Comparison of ENCODE assay signal across 13 cellular contexts in genomic region chr18:37481058-37481457, GRCh38.
DNase-seq lines count a peak whose midpoint lies in the region; ATAC-seq and TF ChIP-seq lines count a peak whose summit lies in the region.
"Had no signal": no experiment of that assay in that cellular context is flagged by ENCODE, and none has a peak within 500 bp of the region (broad histone marks: within the 10 kb centered on the region; RNA-seq: fewer than 3 reads in every experiment).

No MANE protein-coding gene starts in this region.

- no peak overlapping the region for H3K27ac ChIP-seq in WERI-Rb-1
- H3K27ac ChIP-seq in CD8-positive, alpha-beta memory T cell (ENCODE audit: low read depth, low read length) = no peak overlapping the region

- DNase-seq in Right ventricle myocardium inferior (ENCODE audit: missing footprints) (peak; percentile 54), left cardiac atrium (no peak), WERI-Rb-1 (no peak), kidney glomerular epithelial cell (lab: John Stamatoyannopoulos, UW) (peak; percentile 74), SIG-M5 (lab: John Stamatoyannopoulos, UW) (no peak), sciatic nerve (ENCODE audit: low spot score) (no peak), GOT3 (lab: John Stamatoyannopoulos, UW) (no peak)
- no peak for DNase-seq in CD8-positive, alpha-beta memory T cell
- DNase-seq: Calu3, KBM-7, NCI-H1694, RPMI8226 had no signal

- H3K27ac Mint-ChIP-seq in CD8-positive, alpha-beta memory T cell = no peak overlapping the region
- H3K27ac Mint-ChIP-seq: CD14-positive monocyte had no signal

- no peaks in the 10 kb centered on the region for H3K4me1 ChIP-seq in CD8-positive, alpha-beta memory T cell (ENCODE audit: insufficient read depth, low read length)

- H3K4me3 ChIP-seq in WERI-Rb-1 (ENCODE audit: low read depth, low read length) = no peak overlapping the region
- H3K4me3 ChIP-seq in CD8-positive, alpha-beta memory T cell (ENCODE audit: low read length) = no peak overlapping the region

- ATAC-seq in Right ventricle myocardium inferior = no peak
- no peak for ATAC-seq in left cardiac atrium
- no peak for ATAC-seq in sciatic nerve

- intact Hi-C loops in Right ventricle myocardium inferior (cut with DNase I) (no loop called here), left cardiac atrium (cut with DNase I) (loop anchor here in 1 of 2 donors (10.0 kb wide), 1 partner anchor 96 kb away; no protein-coding TSS in a partner anchor), sciatic nerve (cut with DNase I) (no loop called here)

- POLR2A ChIA-PET in CD8-positive, alpha-beta memory T cell (lab: Charles Lee) = no interaction called here

- H3K36me3 ChIP-seq in WERI-Rb-1 = no peaks in the 10 kb centered on the region
- H3K36me3 ChIP-seq in CD8-positive, alpha-beta memory T cell (ENCODE audit: insufficient read depth, low read length) = no peaks in the 10 kb centered on the region

- H3K9me3 ChIP-seq in WERI-Rb-1 (ENCODE audit: severe bottlenecking) = no peaks in the 10 kb centered on the region
- no peaks in the 10 kb centered on the region for H3K9me3 ChIP-seq in CD8-positive, alpha-beta memory T cell (ENCODE audit: low read length)

- CTCF ChIA-PET in CD8-positive, alpha-beta memory T cell (lab: Charles Lee) = no interaction called here

- H3K4me3 Mint-ChIP-seq in CD8-positive, alpha-beta memory T cell = no peak overlapping the region
- H3K4me3 Mint-ChIP-seq: CD14-positive monocyte had no signal

- H3K9me3 Mint-ChIP-seq in CD8-positive, alpha-beta memory T cell = peaks cover 0 to 6% (median 0%) of the 10 kb centered on the region in 5 donors

- H3K36me3 Mint-ChIP-seq in CD8-positive, alpha-beta memory T cell = no peaks in the 10 kb centered on the region
- H3K36me3 Mint-ChIP-seq: CD14-positive monocyte had no signal

- H3K4me1 Mint-ChIP-seq in CD8-positive, alpha-beta memory T cell = peaks cover 0 to 5% (median 3%) of the 10 kb centered on the region in 3 donors

- H3K27me3 ChIP-seq in WERI-Rb-1 (ENCODE audit: insufficient read depth, low read depth, severe bottlenecking) = no peaks in the 10 kb centered on the region
- H3K27me3 ChIP-seq in CD8-positive, alpha-beta memory T cell (ENCODE audit: insufficient read depth, low read length, poor library complexity, severe bottlenecking) = peaks cover 12% of the 10 kb centered on the region

- peaks cover 16 to 28% of the 10 kb centered on the region in 2 donors for H3K27me3 Mint-ChIP-seq in CD8-positive, alpha-beta memory T cell

- 0 out of 2 replicates have a peak, but pooled peaks have one; percentile 4 for TF ChIP-seq CTCF in WERI-Rb-1 (IDR thresholded peaks at IDR 0.05; ENCODE audit: low read depth, low read length)

Comparison
In these comparisons a context has a peak if more than half of its experiments do, and no peak if none do; other contexts are left out.
1. DNase-seq: peak in Right ventricle myocardium inferior (single experiment) and kidney glomerular epithelial cell (single experiment); none in left cardiac atrium (single experiment), WERI-Rb-1 (single experiment), SIG-M5 (single experiment), CD8-positive, alpha-beta memory T cell (0 of 5), sciatic nerve (single experiment) and GOT3 (single experiment).